Comparison of ENCODE assay signal across 25 cellular contexts in the genomic region with DNA sequence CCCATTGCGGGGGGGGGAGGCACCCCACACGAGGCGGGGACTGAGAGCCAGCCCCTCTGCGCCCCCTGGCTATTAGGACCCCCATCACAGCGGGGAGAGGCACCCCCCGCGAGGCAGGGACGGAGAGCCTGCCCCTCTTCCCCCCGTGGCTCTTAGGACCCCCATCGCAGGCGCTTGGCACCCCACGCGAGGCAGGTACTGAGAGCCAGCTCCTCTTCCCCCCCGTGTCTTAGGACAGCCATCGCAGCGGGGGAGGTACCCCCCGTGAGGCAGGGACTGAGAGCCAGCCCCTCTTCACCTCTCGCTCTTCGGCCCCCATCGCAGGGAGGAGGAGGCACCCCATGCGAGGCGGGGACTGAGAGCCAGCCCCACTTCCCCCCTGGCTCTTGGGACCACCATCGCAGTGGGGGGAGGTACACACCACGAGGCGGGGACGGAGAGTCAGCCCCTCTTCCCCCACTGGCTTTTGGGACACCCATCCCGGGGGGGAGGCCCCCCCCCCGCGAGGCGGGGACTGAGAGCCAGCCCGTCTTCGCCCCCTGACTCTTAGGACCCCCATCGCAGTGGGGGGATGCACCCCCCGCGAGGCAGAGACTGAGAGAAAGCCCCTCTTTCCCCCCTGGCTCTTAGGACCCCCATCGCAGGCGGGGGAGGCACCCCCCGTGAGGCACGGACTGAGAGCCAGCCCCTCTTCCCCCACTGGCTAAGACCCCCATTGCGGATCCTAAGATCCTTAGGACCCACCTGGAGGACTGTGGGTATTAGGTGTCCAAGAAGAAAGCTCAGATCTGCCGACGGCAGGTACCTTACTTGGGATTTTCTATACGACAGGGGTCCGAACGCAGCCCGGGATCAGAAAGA.
DNase-seq lines count a peak whose midpoint lies in the region; ATAC-seq and TF ChIP-seq lines count a peak whose summit lies in the region.
"Had no signal": no experiment of that assay in that cellular context is flagged by ENCODE, and none has a peak within 500 bp of the region (broad histone marks: within the 10 kb centered on the region; RNA-seq: fewer than 3 reads in every experiment).

No MANE protein-coding gene starts in this region.

- no TSS peak for BruUV-seq in OCI-LY7 (replicated peaks; lab: Mats Ljungman, UMichigan)

- H3K36me3 ChIP-seq in HEK293 (ENCODE audit: control insufficient read depth in 2 of 2, insufficient read depth in 1 of 2, low read length in 2 of 2), result no peaks in the 10 kb centered on the region
- H3K36me3 ChIP-seq in iPS-20b (ENCODE audit: insufficient read depth, low read depth, low read length), result no peaks in the 10 kb centered on the region
- no peaks in the 10 kb centered on the region for H3K36me3 ChIP-seq in gastrocnemius medialis
- H3K36me3 ChIP-seq in OCI-LY7 (ENCODE audit: insufficient read depth, low read length), result peaks cover 23% of the 10 kb centered on the region
- H3K36me3 ChIP-seq: cardiac muscle cell, thyroid gland had no signal

- TF ChIP-seq POLR2A in gastrocnemius medialis (IDR thresholded peaks at IDR 0.05), result no peak

- intact Hi-C loops in gastrocnemius medialis (cut with DNase I; ENCODE audit: low total_unique reads) (no loop called here), OCI-LY7 (cut with micrococcal nuclease; ENCODE audit: unreplicated experiment) (no loop called here)

- peak; percentile 51 for DNase-seq in SK-MEL-5 (ENCODE audit: low read depth, low spot score)
- DNase-seq in gastrocnemius medialis, result no peak
- DNase-seq in NCI-H1417 treated with DMSO at 0.1 percent for 48 hours (lab: John Stamatoyannopoulos, UW), result no peak
- no peak for DNase-seq in OCI-LY7 (ENCODE audit: low spot score)
- DNase-seq in foreskin keratinocyte, result no peak
- no peak for DNase-seq in activated CD4-positive, alpha-beta T cell treated with anti-CD3 and anti-CD28 coated beads, Interleukin-2, amount 50 U/mL, for 48 hours
- DNase-seq: activated naive CD4-positive, alpha-beta T cell treated with anti-CD3 and anti-CD28 coated beads for 36 hours; activated T-cell treated with anti-CD3 and anti-CD28 coated beads, Interleukin-2, amount 50 U/mL, for 72 hours; amygdala; CD4-positive, alpha-beta memory T cell; DMS153; naive thymus-derived CD8-positive, alpha-beta T cell; NCI-H1092; NCI-H2029; NCI-H226; NCI-H82; PC-3; SHP77; T-cell; thyroid gland had no signal

- no peak overlapping the region for H3K9ac ChIP-seq in iPS-20b (ENCODE audit: low read depth, low read length)

- H3K27ac ChIP-seq in HEK293 (ENCODE audit: extremely low read depth, low read depth, low read length) (no peak overlapping the region), iPS-20b (ENCODE audit: low read length) (no peak overlapping the region), gastrocnemius medialis (peak overlapping the region in 1 of 4 donors; percentile 62), OCI-LY7 (ENCODE audit: low read depth, low read length, poor library complexity, severe bottlenecking) (no peak overlapping the region), foreskin keratinocyte (no peak overlapping the region)
- H3K27ac ChIP-seq: cardiac muscle cell, thyroid gland had no signal

- no peak overlapping the region for H3K4me2 ChIP-seq in OCI-LY7 (ENCODE audit: low read length)
- H3K4me2 ChIP-seq: smooth muscle cell had no signal

- H3K4me1 ChIP-seq in HEK293 (ENCODE audit: control insufficient read depth, insufficient read depth, low read length) (no peaks in the 10 kb centered on the region), iPS-20b (ENCODE audit: insufficient read depth, low read length) (no peaks in the 10 kb centered on the region), gastrocnemius medialis (no peaks in the 10 kb centered on the region), OCI-LY7 (ENCODE audit: insufficient read depth, low read length, poor library complexity, severe bottlenecking) (no peaks in the 10 kb centered on the region), foreskin keratinocyte (no peaks in the 10 kb centered on the region)
- H3K4me1 ChIP-seq: thyroid gland had no signal

- CTCF ChIA-PET in HEK293 (lab: Yijun Ruan, JAX), result no interaction called here
- CTCF ChIA-PET in OCI-LY7 (lab: Charles Lee; ENCODE audit: unreplicated experiment), result no interaction called here

- H3K27me3 ChIP-seq in iPS-20b (ENCODE audit: insufficient read depth, low read length) (no peaks in the 10 kb centered on the region), gastrocnemius medialis (no peaks in the 10 kb centered on the region), foreskin keratinocyte (no peaks in the 10 kb centered on the region)
- H3K27me3 ChIP-seq: cardiac muscle cell, thyroid gland had no signal

- no peaks in the 10 kb centered on the region for H3K9me2 ChIP-seq in OCI-LY7 (ENCODE audit: insufficient read depth, low read length)

- no peak overlapping the region for H2AFZ ChIP-seq in OCI-LY7 (ENCODE audit: low read length)

- no peak for ATAC-seq in gastrocnemius medialis
- no peak for ATAC-seq in foreskin keratinocyte
- ATAC-seq: activated T-cell treated with anti-CD3 and anti-CD28 coated beads, Interleukin-2, amount 50 U/mL, for 72 hours; naive thymus-derived CD8-positive, alpha-beta T cell; PC-3; stimulated activated memory B cell treated with anti-CD40 and anti-IgM and Interleukin-4, amounts not matched to agents 10 μg/mL and 1 μg/mL and 100 μg/mL, for 72 hours; T-cell had no signal

- no peaks in the 10 kb centered on the region for H3K79me2 ChIP-seq in OCI-LY7 (ENCODE audit: insufficient read depth, low read depth, low read length)

- POLR2A ChIA-PET in HEK293 (lab: Yijun Ruan, JAX) (no interaction called here), OCI-LY7 (lab: Charles Lee) (no interaction called here)

- no peak overlapping the region for H3K4me3 ChIP-seq in HEK293 (ENCODE audit: low read depth, low read length)
- H3K4me3 ChIP-seq in iPS-20b (ENCODE audit: low read length), result peak overlapping the region; percentile 30; the same call in 1 of the 2 replicates
- H3K4me3 ChIP-seq in gastrocnemius medialis, result peak overlapping the region; percentile 12 to 33 (median 24)
- no peak overlapping the region for H3K4me3 ChIP-seq in OCI-LY7 (ENCODE audit: low read depth, low read length, poor library complexity, severe bottlenecking)
- H3K4me3 ChIP-seq: cardiac muscle cell, smooth muscle cell, thyroid gland had no signal

- no peaks in the 10 kb centered on the region for H4K20me1 ChIP-seq in OCI-LY7 (ENCODE audit: insufficient read depth, low read length)

- no peak for TF ChIP-seq CTCF in HEK293 (tag by site-specific recombination; IDR thresholded peaks at IDR 0.05)
- no peak for TF ChIP-seq CTCF in gastrocnemius medialis (IDR thresholded peaks at IDR 0.05 in 4 of 5, conservative IDR thresholded peaks at IDR 0.05 in 1 of 5)
- no peak for TF ChIP-seq CTCF in OCI-LY7 (conservative IDR thresholded peaks at IDR 0.05; ENCODE audit: low read length)
- no peak for TF ChIP-seq CTCF in foreskin keratinocyte (conservative IDR thresholded peaks at IDR 0.05)

- H3K9me3 ChIP-seq in HEK293 (ENCODE audit: control insufficient read depth, insufficient read depth, low read depth, low read length) (no peaks in the 10 kb centered on the region), iPS-20b (ENCODE audit: insufficient read depth, low read depth, low read length) (no peaks in the 10 kb centered on the region), gastrocnemius medialis (no peaks in the 10 kb centered on the region), OCI-LY7 (ENCODE audit: low read length) (no peaks in the 10 kb centered on the region)
- H3K9me3 ChIP-seq: thyroid gland had no signal

- in situ Hi-C loops in SK-MEL-5 (cut with HindIII; ENCODE audit: low pct_unique_long_range_greater_than_20kb, low sequenced_read_pairs) (no loop called here), gastrocnemius medialis (cut with MboI; ENCODE audit: low sequenced_read_pairs in 4 of 4) (no loop called here)

TF ChIP-seq in HEK293, 187 proteins besides CTCF, POLR2A, EP300 and RAD21:
- TF ChIP-seq, protein P1, sequence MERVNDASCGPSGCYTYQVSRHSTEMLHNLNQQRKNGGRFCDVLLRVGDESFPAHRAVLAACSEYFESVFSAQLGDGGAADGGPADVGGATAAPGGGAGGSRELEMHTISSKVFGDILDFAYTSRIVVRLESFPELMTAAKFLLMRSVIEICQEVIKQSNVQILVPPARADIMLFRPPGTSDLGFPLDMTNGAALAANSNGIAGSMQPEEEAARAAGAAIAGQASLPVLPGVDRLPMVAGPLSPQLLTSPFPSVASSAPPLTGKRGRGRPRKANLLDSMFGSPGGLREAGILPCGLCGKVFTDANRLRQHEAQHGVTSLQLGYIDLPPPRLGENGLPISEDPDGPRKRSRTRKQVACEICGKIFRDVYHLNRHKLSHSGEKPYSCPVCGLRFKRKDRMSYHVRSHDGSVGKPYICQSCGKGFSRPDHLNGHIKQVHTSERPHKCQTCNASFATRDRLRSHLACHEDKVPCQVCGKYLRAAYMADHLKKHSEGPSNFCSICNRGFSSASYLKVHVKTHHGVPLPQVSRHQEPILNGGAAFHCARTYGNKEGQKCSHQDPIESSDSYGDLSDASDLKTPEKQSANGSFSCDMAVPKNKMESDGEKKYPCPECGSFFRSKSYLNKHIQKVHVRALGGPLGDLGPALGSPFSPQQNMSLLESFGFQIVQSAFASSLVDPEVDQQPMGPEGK (tag by site-specific recombination; IDR thresholded peaks at IDR 0.05), result peak; percentile 16; the same call in 1 of the 2 replicates
- TF ChIP-seq ZNF660 (tag by site-specific recombination; IDR thresholded peaks at IDR 0.05) (no peak), ZNF114 (tag by site-specific recombination; IDR thresholded peaks at IDR 0.05) (no peak), ZNF223 (tag by site-specific recombination; IDR thresholded peaks at IDR 0.05) (no peak), ZXDB (tag by site-specific recombination; IDR thresholded peaks at IDR 0.05) (no peak), YY2 (tag by site-specific recombination; IDR thresholded peaks at IDR 0.05) (no peak), GLIS2 (tag by site-specific recombination; IDR thresholded peaks at IDR 0.05) (peak; percentile 35; the same call in 1 of the 2 replicates), ZBTB20 (tag by site-specific recombination; IDR thresholded peaks at IDR 0.05) (no peak), ZNF146 (tag by site-specific recombination; IDR thresholded peaks at IDR 0.05) (no peak)
TF ChIP-seq in HEK293: peak in this region for 2.

Comparison
In these comparisons a context has a peak if more than half of its experiments do, and no peak if none do; other contexts are left out.
1. H3K4me3 ChIP-seq: peak in iPS-20b (single experiment) and gastrocnemius medialis (4 of 4); none in HEK293 (single experiment) and OCI-LY7 (single experiment).